In the genomic region with DNA sequence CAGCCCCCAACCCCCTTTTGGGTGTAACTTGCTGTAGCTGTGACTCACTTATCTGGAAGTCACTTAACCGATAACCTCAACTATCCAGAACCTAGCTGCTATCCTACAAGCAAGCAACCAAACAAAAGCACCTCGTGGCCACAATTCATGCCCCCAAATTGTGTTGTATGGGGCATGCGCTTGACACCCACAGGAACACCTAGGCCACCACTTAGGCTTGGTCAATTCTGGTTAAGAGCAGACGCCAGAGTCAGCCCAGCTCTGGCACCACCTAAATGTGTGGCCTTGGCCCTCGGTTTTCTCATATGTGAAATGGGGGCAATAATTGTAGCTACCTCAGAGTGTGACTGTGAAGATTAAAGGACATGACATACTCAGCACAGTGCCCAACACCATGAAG, we compare ENCODE assay signal across 21 cellular contexts. TPM values are rescaled to one million over a fixed set of nuclear protein-coding genes. Genes with fewer than 3 reads are reported as not detected.
DNase-seq lines count a peak whose midpoint lies in the region; ATAC-seq and TF ChIP-seq lines count a peak whose summit lies in the region.
"Had no signal": no experiment of that assay in that cellular context is flagged by ENCODE, and none has a peak within 500 bp of the region (broad histone marks: within the 10 kb centered on the region; RNA-seq: fewer than 3 reads in every experiment).

No MANE protein-coding gene starts in this region.

- no peak for DNase-seq in activated CD8-positive, alpha-beta T cell treated with anti-CD3 and anti-CD28 coated beads for 36 hours
- DNase-seq in activated CD8-positive, alpha-beta T cell treated with anti-CD3 and anti-CD28 coated beads, Interleukin-2, amount 10 ng/mL, durations not matched to agents 7 days and 5 days = no peak
- DNase-seq in GM12865 (ENCODE audit: low read depth) (no peak), left ventricle myocardium superior (no peak)
- DNase-seq in activated naive CD8-positive, alpha-beta T cell treated with anti-CD3 and anti-CD28 coated beads, Interleukin-2, amount 50 U/mL, for 24 hours = no peak
- DNase-seq in stimulated activated effector memory CD8-positive, alpha-beta T cell treated with anti-CD3 and anti-CD28 coated beads, Interleukin-12 subunit alpha, Interleukin-12 subunit beta, amount 100 ng/mL, for 72 hours (ENCODE audit: low spot score in 2 of 2) = peak in 1 of 2 donors; percentile 43
- no peak for DNase-seq in activated CD4-positive, alpha-beta T cell treated with anti-CD3 and anti-CD28 coated beads for 4 hours
- DNase-seq: EL, mucosa of descending colon, NCI-H2081 treated with DMSO at 0.1 percent for 48 hours, NCI-H446, NCI-H82, RPMI8226, sigmoid colon, substantia nigra, upper lobe of right lung had no signal

- intact Hi-C loops in activated CD8-positive, alpha-beta T cell treated with anti-CD3 and anti-CD28 coated beads for 36 hours (cut with micrococcal nuclease) = loop anchor here (5.0 kb wide), 1 partner anchor 35 kb away; no protein-coding TSS in a partner anchor
- intact Hi-C loops in left ventricle myocardium superior (cut with micrococcal nuclease) = no loop called here

- peak overlapping the region; percentile 57 for H3K4me3 ChIP-seq in GM12865 (ENCODE audit: low read depth, low read length)
- H3K4me3 ChIP-seq: lung, mucosa of descending colon, neural progenitor cell, sigmoid colon, upper lobe of right lung had no signal

- TF ChIP-seq CTCF in activated CD8-positive, alpha-beta T cell treated with anti-CD3 and anti-CD28 coated beads for 36 hours (IDR thresholded peaks at IDR 0.05) = no peak
- TF ChIP-seq CTCF in GM12865 (IDR thresholded peaks at IDR 0.05; ENCODE audit: insufficient read depth, low read depth, low read length, missing control alignments) = no peak

- H3K27me3 Mint-ChIP-seq in activated CD8-positive, alpha-beta T cell treated with anti-CD3 and anti-CD28 coated beads for 36 hours = no peaks in the 10 kb centered on the region
- no peaks in the 10 kb centered on the region for H3K27me3 Mint-ChIP-seq in activated CD8-positive, alpha-beta T cell treated with anti-CD3 and anti-CD28 coated beads, Interleukin-2, amount 10 ng/mL, durations not matched to agents 7 days and 5 days (ENCODE audit: low read depth)
- no peaks in the 10 kb centered on the region for H3K27me3 Mint-ChIP-seq in activated naive CD8-positive, alpha-beta T cell treated with anti-CD3 and anti-CD28 coated beads, Interleukin-2, amount 50 U/mL, for 24 hours

- POLR2A ChIA-PET in activated CD8-positive, alpha-beta T cell treated with anti-CD3 and anti-CD28 coated beads for 36 hours (lab: Charles Lee) = interaction anchor here (0.6 to 20.0 kb wide), 5 partner anchors 10 to 66 kb away, joined by 3 to 333 read pairs (median 3); no protein-coding TSS in a partner anchor
- POLR2A ChIA-PET in activated CD8-positive, alpha-beta T cell treated with anti-CD3 and anti-CD28 coated beads, Interleukin-2, amount 10 ng/mL, durations not matched to agents 7 days and 5 days (lab: Charles Lee) = interaction anchor here (1.8 to 2.1 kb wide), 2 partner anchors 16 to 22 kb away, joined by 4 to 6 read pairs; no protein-coding TSS in a partner anchor

- no peak overlapping the region for H3K4me3 Mint-ChIP-seq in activated CD8-positive, alpha-beta T cell treated with anti-CD3 and anti-CD28 coated beads for 36 hours
- no peak overlapping the region for H3K4me3 Mint-ChIP-seq in activated CD8-positive, alpha-beta T cell treated with anti-CD3 and anti-CD28 coated beads, Interleukin-2, amount 10 ng/mL, durations not matched to agents 7 days and 5 days
- no peak overlapping the region for H3K4me3 Mint-ChIP-seq in activated naive CD8-positive, alpha-beta T cell treated with anti-CD3 and anti-CD28 coated beads, Interleukin-2, amount 50 U/mL, for 24 hours
- H3K4me3 Mint-ChIP-seq in stimulated activated effector memory CD8-positive, alpha-beta T cell treated with anti-CD3 and anti-CD28 coated beads, Interleukin-12 subunit alpha, Interleukin-12 subunit beta, amount 100 ng/mL, for 72 hours = peak overlapping the region; percentile 84
- H3K4me3 Mint-ChIP-seq: neural progenitor cell had no signal

- peaks cover 70% of the 10 kb centered on the region for H3K4me1 Mint-ChIP-seq in activated CD8-positive, alpha-beta T cell treated with anti-CD3 and anti-CD28 coated beads for 36 hours (ENCODE audit: low read depth)
- peaks cover 81% of the 10 kb centered on the region for H3K4me1 Mint-ChIP-seq in activated CD8-positive, alpha-beta T cell treated with anti-CD3 and anti-CD28 coated beads, Interleukin-2, amount 10 ng/mL, durations not matched to agents 7 days and 5 days (ENCODE audit: low read depth)
- peaks cover 73% of the 10 kb centered on the region for H3K4me1 Mint-ChIP-seq in activated naive CD8-positive, alpha-beta T cell treated with anti-CD3 and anti-CD28 coated beads, Interleukin-2, amount 50 U/mL, for 24 hours
- H3K4me1 Mint-ChIP-seq in stimulated activated effector memory CD8-positive, alpha-beta T cell treated with anti-CD3 and anti-CD28 coated beads, Interleukin-12 subunit alpha, Interleukin-12 subunit beta, amount 100 ng/mL, for 72 hours = peaks cover 84% of the 10 kb centered on the region

- no peak for ATAC-seq in activated CD8-positive, alpha-beta T cell treated with anti-CD3 and anti-CD28 coated beads for 36 hours
- no peak for ATAC-seq in activated CD8-positive, alpha-beta T cell treated with anti-CD3 and anti-CD28 coated beads, Interleukin-2, amount 10 ng/mL, durations not matched to agents 7 days and 5 days
- no peak for ATAC-seq in activated naive CD8-positive, alpha-beta T cell treated with anti-CD3 and anti-CD28 coated beads, Interleukin-2, amount 50 U/mL, for 24 hours
- no peak for ATAC-seq in stimulated activated effector memory CD8-positive, alpha-beta T cell treated with anti-CD3 and anti-CD28 coated beads, Interleukin-12 subunit alpha, Interleukin-12 subunit beta, amount 100 ng/mL, for 72 hours
- ATAC-seq in left ventricle myocardium superior = no peak
- ATAC-seq in HG03175 (IDR thresholded peaks at IDR 0.05; ENCODE audit: unreplicated experiment) = no peak
- ATAC-seq: mucosa of descending colon, upper lobe of right lung had no signal

- CTCF ChIA-PET in activated CD8-positive, alpha-beta T cell treated with anti-CD3 and anti-CD28 coated beads for 36 hours (lab: Charles Lee) = interaction anchor here (1.0 to 1.5 kb wide), 5 partner anchors 9 to 73 kb away, joined by 3 to 4 read pairs (median 4); no protein-coding TSS in a partner anchor
- CTCF ChIA-PET in activated CD8-positive, alpha-beta T cell treated with anti-CD3 and anti-CD28 coated beads, Interleukin-2, amount 10 ng/mL, durations not matched to agents 7 days and 5 days (lab: Charles Lee) = interaction anchor here (1.2 to 4.9 kb wide), 3 partner anchors 9 to 66 kb away, joined by 3 to 28 read pairs (median 3); no protein-coding TSS in a partner anchor

- peak overlapping the region; percentile 56 for H3K27ac Mint-ChIP-seq in activated CD8-positive, alpha-beta T cell treated with anti-CD3 and anti-CD28 coated beads for 36 hours
- H3K27ac Mint-ChIP-seq in activated CD8-positive, alpha-beta T cell treated with anti-CD3 and anti-CD28 coated beads, Interleukin-2, amount 10 ng/mL, durations not matched to agents 7 days and 5 days = no peak overlapping the region
- peak overlapping the region; percentile 44 for H3K27ac Mint-ChIP-seq in activated naive CD8-positive, alpha-beta T cell treated with anti-CD3 and anti-CD28 coated beads, Interleukin-2, amount 50 U/mL, for 24 hours
- H3K27ac Mint-ChIP-seq in stimulated activated effector memory CD8-positive, alpha-beta T cell treated with anti-CD3 and anti-CD28 coated beads, Interleukin-12 subunit alpha, Interleukin-12 subunit beta, amount 100 ng/mL, for 72 hours = peak overlapping the region; percentile 51
- H3K27ac Mint-ChIP-seq: neural progenitor cell, progenitor cell of endocrine pancreas had no signal

- peaks cover 3% of the 10 kb centered on the region for H3K9me3 Mint-ChIP-seq in activated CD8-positive, alpha-beta T cell treated with anti-CD3 and anti-CD28 coated beads for 36 hours
- no peaks in the 10 kb centered on the region for H3K9me3 Mint-ChIP-seq in activated CD8-positive, alpha-beta T cell treated with anti-CD3 and anti-CD28 coated beads, Interleukin-2, amount 10 ng/mL, durations not matched to agents 7 days and 5 days (ENCODE audit: insufficient read depth)
- H3K9me3 Mint-ChIP-seq in activated naive CD8-positive, alpha-beta T cell treated with anti-CD3 and anti-CD28 coated beads, Interleukin-2, amount 50 U/mL, for 24 hours = no peaks in the 10 kb centered on the region
- H3K9me3 Mint-ChIP-seq in stimulated activated effector memory CD8-positive, alpha-beta T cell treated with anti-CD3 and anti-CD28 coated beads, Interleukin-12 subunit alpha, Interleukin-12 subunit beta, amount 100 ng/mL, for 72 hours = no peaks in the 10 kb centered on the region

- peaks cover 61% of the 10 kb centered on the region for H3K36me3 Mint-ChIP-seq in activated CD8-positive, alpha-beta T cell treated with anti-CD3 and anti-CD28 coated beads for 36 hours (ENCODE audit: low read depth)
- H3K36me3 Mint-ChIP-seq in activated CD8-positive, alpha-beta T cell treated with anti-CD3 and anti-CD28 coated beads, Interleukin-2, amount 10 ng/mL, durations not matched to agents 7 days and 5 days (ENCODE audit: low read depth) = peaks cover 76% of the 10 kb centered on the region
- peaks cover 38% of the 10 kb centered on the region for H3K36me3 Mint-ChIP-seq in activated naive CD8-positive, alpha-beta T cell treated with anti-CD3 and anti-CD28 coated beads, Interleukin-2, amount 50 U/mL, for 24 hours (ENCODE audit: low read depth)
- peaks cover 79% of the 10 kb centered on the region for H3K36me3 Mint-ChIP-seq in stimulated activated effector memory CD8-positive, alpha-beta T cell treated with anti-CD3 and anti-CD28 coated beads, Interleukin-12 subunit alpha, Interleukin-12 subunit beta, amount 100 ng/mL, for 72 hours
- H3K36me3 Mint-ChIP-seq: neural progenitor cell had no signal

RNA-seq across cellular contexts. Expression of gene PIK3R5, which starts 3.6 kb away (rescaled TPM):
- 10 to 100 TPM; 46.7 to 50.4 TPM for total RNA-seq in activated CD8-positive, alpha-beta T cell treated with anti-CD3 and anti-CD28 coated beads for 36 hours
- 10 to 100 TPM; 73.9 to 77.9 TPM for total RNA-seq in activated CD8-positive, alpha-beta T cell treated with anti-CD3 and anti-CD28 coated beads, Interleukin-2, amount 10 ng/mL, durations not matched to agents 7 days and 5 days
- 2.5 TPM for total RNA-seq in left ventricle myocardium superior
- total RNA-seq: M059J had no signal

RNA-seq across cellular contexts. Expression of gene NTN1, which starts 59.4 kb away (rescaled TPM):
- 1 to 10 TPM; 1.2 to 1.3 TPM for total RNA-seq in activated CD8-positive, alpha-beta T cell treated with anti-CD3 and anti-CD28 coated beads for 36 hours
- not detected for total RNA-seq in activated CD8-positive, alpha-beta T cell treated with anti-CD3 and anti-CD28 coated beads, Interleukin-2, amount 10 ng/mL, durations not matched to agents 7 days and 5 days
- total RNA-seq in left ventricle myocardium superior = 28.4 TPM

Comparison
In these comparisons a context has a peak if more than half of its experiments do, and no peak if none do; other contexts are left out.
1. RNA of gene PIK3R5, which starts 3.6 kb away (total RNA-seq): 73.9 to 77.9 TPM in activated CD8-positive, alpha-beta T cell treated with anti-CD3 and anti-CD28 coated beads, Interleukin-2, amount 10 ng/mL, durations not matched to agents 7 days and 5 days and 46.7 to 50.4 TPM in activated CD8-positive, alpha-beta T cell treated with anti-CD3 and anti-CD28 coated beads for 36 hours; 2.5 TPM in left ventricle myocardium superior (single experiment); every median in the first group is over 10 times any median in the second.
2. RNA of gene NTN1, which starts 59.4 kb away (total RNA-seq): 28.4 TPM in left ventricle myocardium superior (single experiment); 1.2 to 1.3 TPM in activated CD8-positive, alpha-beta T cell treated with anti-CD3 and anti-CD28 coated beads for 36 hours and not detected in activated CD8-positive, alpha-beta T cell treated with anti-CD3 and anti-CD28 coated beads, Interleukin-2, amount 10 ng/mL, durations not matched to agents 7 days and 5 days; every median in the first group is over 10 times any median in the second.